Comparison of ENCODE assay signal across 3 cellular contexts in the genomic region with DNA sequence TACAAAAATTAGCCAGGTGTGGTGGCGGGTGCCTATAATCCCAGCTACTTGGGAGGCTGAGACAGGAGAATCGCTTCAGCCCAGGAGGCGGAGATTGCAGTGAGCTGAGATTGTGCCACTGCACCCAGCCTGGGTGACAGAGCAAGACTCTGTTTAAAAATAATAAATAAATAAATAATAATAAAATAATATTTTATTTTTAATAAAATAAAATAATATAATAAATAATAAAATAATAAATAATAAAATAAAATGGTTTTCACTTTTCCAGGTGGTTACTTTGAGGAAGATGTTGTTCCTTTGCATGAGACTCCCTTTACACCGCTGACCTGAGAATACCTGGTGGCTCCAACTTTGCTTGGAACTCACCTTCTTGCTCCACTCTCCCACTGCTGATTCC.
"Had no signal": no experiment of that assay in that cellular context is flagged by ENCODE, and none has a peak within 500 bp of the region (broad histone marks: within the 10 kb centered on the region; RNA-seq: fewer than 3 reads in every experiment).

No MANE protein-coding gene starts in this region.

- DNase-seq: GDM1, GF-D8 had no signal

- ATAC-seq: GM12878 had no signal

- H3K4me3 ChIP-seq: GM12878 had no signal
